Comparison of ENCODE assay signal across 1 cellular context in genomic region chr3:174206607-174207192, GRCh38.
TF ChIP-seq lines count a peak whose summit lies in the region.

No MANE protein-coding gene starts in this region.

TF ChIP-seq in WTC11, 78 proteins besides CTCF, POLR2A, EP300 and RAD21 (continued from another document):
- TF ChIP-seq IRF1 (CRISPR knock-in tag; IDR thresholded peaks at IDR 0.05) (no peak), ZNF423 (CRISPR knock-in tag; IDR thresholded peaks at IDR 0.05) (no peak), ERG (CRISPR knock-in tag; IDR thresholded peaks at IDR 0.05) (no peak), SMAD3 (CRISPR knock-in tag; IDR thresholded peaks at IDR 0.05; ENCODE audit: borderline replicate concordance) (no peak), SOX15 (CRISPR knock-in tag; IDR thresholded peaks at IDR 0.05) (no peak)
- TF ChIP-seq, protein P1, sequence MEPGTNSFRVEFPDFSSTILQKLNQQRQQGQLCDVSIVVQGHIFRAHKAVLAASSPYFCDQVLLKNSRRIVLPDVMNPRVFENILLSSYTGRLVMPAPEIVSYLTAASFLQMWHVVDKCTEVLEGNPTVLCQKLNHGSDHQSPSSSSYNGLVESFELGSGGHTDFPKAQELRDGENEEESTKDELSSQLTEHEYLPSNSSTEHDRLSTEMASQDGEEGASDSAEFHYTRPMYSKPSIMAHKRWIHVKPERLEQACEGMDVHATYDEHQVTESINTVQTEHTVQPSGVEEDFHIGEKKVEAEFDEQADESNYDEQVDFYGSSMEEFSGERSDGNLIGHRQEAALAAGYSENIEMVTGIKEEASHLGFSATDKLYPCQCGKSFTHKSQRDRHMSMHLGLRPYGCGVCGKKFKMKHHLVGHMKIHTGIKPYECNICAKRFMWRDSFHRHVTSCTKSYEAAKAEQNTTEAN (CRISPR knock-in tag; IDR thresholded peaks at IDR 0.05) = no peak
